ENCODE assay signal across 10 cellular contexts in the genomic region with DNA sequence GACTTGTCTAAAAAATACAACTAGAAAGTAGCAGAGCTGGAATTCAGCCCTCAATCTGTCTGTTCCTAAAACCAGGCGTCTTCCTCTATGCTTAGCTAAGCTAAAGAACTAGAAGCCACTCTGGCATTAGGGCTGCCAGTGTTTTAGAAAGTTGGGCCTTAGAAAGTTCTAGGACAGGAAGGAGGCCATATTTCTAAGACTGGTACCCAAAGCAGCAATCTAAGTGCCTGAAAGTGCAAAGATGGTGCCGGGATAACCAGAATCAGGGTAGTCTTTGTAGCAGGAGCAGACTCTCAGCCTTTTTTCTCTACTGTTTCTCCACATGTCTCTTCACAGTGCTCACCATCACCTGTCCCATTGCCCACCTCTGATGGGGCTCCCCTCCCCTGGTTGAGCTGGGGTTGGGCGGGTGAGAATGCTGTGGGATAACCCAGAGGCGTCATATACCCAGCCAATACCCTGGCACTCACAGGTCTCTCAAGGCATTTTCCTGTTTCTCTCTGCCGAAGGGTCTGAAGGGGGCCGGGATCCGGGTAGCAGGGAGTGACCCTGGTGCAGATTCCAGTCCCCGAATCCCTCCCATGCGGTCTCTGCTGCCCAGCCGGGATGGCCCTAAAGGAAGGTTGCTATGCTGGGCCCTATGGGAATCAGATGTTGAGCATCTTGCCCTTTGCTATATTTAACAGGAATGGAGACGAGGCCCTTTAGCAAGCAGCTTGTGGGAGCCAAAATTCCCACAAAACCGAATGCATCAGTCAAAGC. TPM values are rescaled to one million over a fixed set of nuclear protein-coding genes. Genes with fewer than 3 reads are reported as not detected.
DNase-seq lines count a peak whose midpoint lies in the region; ATAC-seq, FAIRE-seq and TF ChIP-seq lines count a peak whose summit lies in the region.
"Had no signal": no experiment of that assay in that cellular context is flagged by ENCODE, and none has a peak within 500 bp of the region (broad histone marks: within the 10 kb centered on the region; RNA-seq: fewer than 3 reads in every experiment).

No MANE protein-coding gene starts in this region.

- H3K9ac ChIP-seq in OCI-LY1 (ENCODE audit: low read length) (peak overlapping the region; percentile 94), endodermal cell (ENCODE audit: extremely low read depth, low read length, poor library complexity, severe bottlenecking) (no peak overlapping the region)

- H3K36me3 ChIP-seq in OCI-LY1 (ENCODE audit: insufficient read depth, low read length): peaks cover 31% of the 10 kb centered on the region
- H3K36me3 ChIP-seq in endodermal cell (ENCODE audit: control insufficient read depth, insufficient read depth, low read length): no peaks in the 10 kb centered on the region
- peaks cover 0 to 2% of the 10 kb centered on the region in 2 donors for H3K36me3 ChIP-seq in small intestine (ENCODE audit: control insufficient read depth in 2 of 2, insufficient read depth in 2 of 2, low read length in 2 of 2)

- peaks cover 7% of the 10 kb centered on the region for H3K9me3 Mint-ChIP-seq in endodermal cell

- no peaks in the 10 kb centered on the region for H3K36me3 Mint-ChIP-seq in endodermal cell (ENCODE audit: low read depth)

- WGBS in endodermal cell (ENCODE audit: insufficient coverage in 1 of 2, insufficient read length in 1 of 2), 2 experiments: 84 to 88% methylated on average over 8 to 12 of the region's 12 CpGs
- WGBS in small intestine, 3 donors: 72 to 86% (median 74%) methylated on average over 12 of the region's 12 CpGs

- no peak for ATAC-seq in GM19395 (IDR thresholded peaks at IDR 0.05; ENCODE audit: unreplicated experiment)

- H3K4me3 ChIP-seq in GM12865 (ENCODE audit: low read depth, low read length): peak overlapping the region; percentile 88
- H3K4me3 ChIP-seq in OCI-LY1 (ENCODE audit: low read depth, low read length, poor library complexity, severe bottlenecking): peak overlapping the region; percentile 96
- H3K4me3 ChIP-seq in endodermal cell (ENCODE audit: low read length): no peak overlapping the region
- peak overlapping the region in 1 of 2 donors; percentile 2 for H3K4me3 ChIP-seq in small intestine (ENCODE audit: low read depth in 1 of 2, low read length in 2 of 2)

- H3K27ac ChIP-seq in OCI-LY1 (ENCODE audit: low read depth, low read length, poor library complexity, severe bottlenecking): peak overlapping the region; percentile 99
- H3K27ac ChIP-seq in endodermal cell (ENCODE audit: low read depth, low read length): no peak overlapping the region
- peak overlapping the region; percentile 38 to 97 for H3K27ac ChIP-seq in small intestine (ENCODE audit: low read depth in 1 of 2, low read length in 1 of 2)

- peaks cover 63% of the 10 kb centered on the region for H3K27me3 Mint-ChIP-seq in endodermal cell (ENCODE audit: insufficient read depth)

- DNase-seq in GM12865 (ENCODE audit: low read depth): peak; percentile 44
- DNase-seq in endodermal cell: peak; percentile 47
- DNase-seq in small intestine: no peak
- DNase-seq in cerebellum (ENCODE audit: low spot score): no peak
- DNase-seq in NCI-H1092 (lab: John Stamatoyannopoulos, UW): no peak
- DNase-seq in Ammon's horn (ENCODE audit: low spot score): no peak

- H3K4me3 Mint-ChIP-seq in endodermal cell: peak overlapping the region; percentile 50

- H3K4me1 ChIP-seq in OCI-LY1 (ENCODE audit: insufficient read depth, low read length, severe bottlenecking) (peaks cover 65% of the 10 kb centered on the region), endodermal cell (ENCODE audit: control insufficient read depth, insufficient read depth, low read length) (no peaks in the 10 kb centered on the region), small intestine (ENCODE audit: control insufficient read depth in 2 of 2, insufficient read depth in 1 of 2, low read depth in 1 of 2, low read length in 1 of 2) (peaks cover 0 to 12% of the 10 kb centered on the region in 2 donors)

- peaks cover 4% of the 10 kb centered on the region; the same call in 1 of the 2 replicates for H3F3A ChIP-seq in OCI-LY1 (ENCODE audit: insufficient read depth, low read length)

- H3K9me3 ChIP-seq in OCI-LY1 (ENCODE audit: low read length) (no peaks in the 10 kb centered on the region), endodermal cell (ENCODE audit: control insufficient read depth, low read length) (peaks cover 4% of the 10 kb centered on the region), small intestine (ENCODE audit: control insufficient read depth, low read depth) (no peaks in the 10 kb centered on the region)

- H3K27ac Mint-ChIP-seq in endodermal cell: no peak overlapping the region

- FAIRE-seq in small intestine (lab: Jason Lieb, UNC): no peak

- H3K9me2 ChIP-seq in OCI-LY1 (ENCODE audit: low read depth, low read length): no peaks in the 10 kb centered on the region

- peak overlapping the region; percentile 83 for H3K4me2 ChIP-seq in OCI-LY1 (ENCODE audit: low read length)

- H4K20me1 ChIP-seq in OCI-LY1 (ENCODE audit: insufficient read depth, low read length): no peaks in the 10 kb centered on the region

- no peaks in the 10 kb centered on the region for H3K27me3 ChIP-seq in OCI-LY1 (ENCODE audit: insufficient read depth, low read length)
- H3K27me3 ChIP-seq in endodermal cell (ENCODE audit: control insufficient read depth, insufficient read depth, low read length, poor library complexity, severe bottlenecking): peaks cover 56% of the 10 kb centered on the region
- no peaks in the 10 kb centered on the region for H3K27me3 ChIP-seq in small intestine (ENCODE audit: control insufficient read depth in 2 of 2, insufficient read depth in 2 of 2, low read length in 2 of 2)

- no peak overlapping the region for H2AFZ ChIP-seq in OCI-LY1 (ENCODE audit: low read length)

- peaks cover 38% of the 10 kb centered on the region for H3K79me2 ChIP-seq in OCI-LY1 (ENCODE audit: insufficient read depth, low read length)

- H3K4me1 Mint-ChIP-seq in endodermal cell: peaks cover 23% of the 10 kb centered on the region

- TF ChIP-seq CTCF in GM12865 (IDR thresholded peaks at IDR 0.05; ENCODE audit: insufficient read depth, low read depth, low read length, missing control alignments) (no peak), OCI-LY1 (IDR thresholded peaks at IDR 0.05; ENCODE audit: low read length) (no peak), endodermal cell (conservative IDR thresholded peaks at IDR 0.05) (no peak)

RNA-seq across cellular contexts. Expression of a gene that starts 1.1 kb away (rescaled TPM):
- total RNA-seq in endodermal cell (under 1 TPM; 0.11 to 0.29 TPM), cerebellum (5.3 TPM)
- 0.61 TPM for polyA plus RNA-seq in endodermal cell (2013, experiment 1 of 2)
- polyA plus RNA-seq in endodermal cell (2013, experiment 2 of 2): 0.37 TPM
- 10 to 100 TPM in 1 of 3 donors, 1 to 10 TPM in 2; 2.0 to 14.1 (median 9.1) TPM for polyA plus RNA-seq in small intestine
- total RNA-seq: HT1080 had no signal
- polyA plus RNA-seq: neural cell had no signal

Comparison
In these comparisons a context has a peak if more than half of its experiments do, and no peak if none do; other contexts are left out.
1. DNase-seq: peak in GM12865 (single experiment) and endodermal cell (single experiment); none in small intestine (single experiment), cerebellum (single experiment), NCI-H1092 (single experiment) and Ammon's horn (single experiment).